In genomic region chr1:118963456-118964430, GRCh38 we compare ENCODE assay signal across 12 cellular contexts. TPM values are rescaled to one million over a fixed set of nuclear protein-coding genes. Genes with fewer than 3 reads are reported as not detected.
DNase-seq lines count a peak whose midpoint lies in the region; ATAC-seq and TF ChIP-seq lines count a peak whose summit lies in the region.
"Had no signal": no experiment of that assay in that cellular context is flagged by ENCODE, and none has a peak within 500 bp of the region (broad histone marks: within the 10 kb centered on the region; RNA-seq: fewer than 3 reads in every experiment).

No MANE protein-coding gene starts in this region.

- no peaks in the 10 kb centered on the region for H3K9me3 ChIP-seq in mammary epithelial cell (replicated peaks; ENCODE audit: insufficient read depth, low read length)
- H3K9me3 ChIP-seq in liver (ENCODE audit: control insufficient read depth in 4 of 4, low read length in 3 of 4): no peaks in the 10 kb centered on the region
- no peaks in the 10 kb centered on the region for H3K9me3 ChIP-seq in T-helper 17 cell (ENCODE audit: control insufficient read depth, low read length, poor library complexity, severe bottlenecking)

- 83% methylated on average over 3 of the region's 3 CpGs for WGBS in mammary epithelial cell (ENCODE audit: low coverage, missing lambda C conversion rate)
- 31% methylated on average over 3 of the region's 3 CpGs for WGBS in liver

- no TSS peak for BruUV-seq in mammary epithelial cell (replicated peaks; lab: Mats Ljungman, UMichigan)

- no peak overlapping the region for H3K27ac ChIP-seq in KMS-11
- H3K27ac ChIP-seq in mammary epithelial cell (ENCODE audit: insufficient read depth, low read depth, low read length): no peak overlapping the region
- peak overlapping the region; percentile 89 to 92 for H3K27ac ChIP-seq in liver (ENCODE audit: low read depth in 1 of 2, low read length in 2 of 2)

- no peak for ATAC-seq in stimulated activated naive CD8-positive, alpha-beta T cell treated with anti-CD3 and anti-CD28 coated beads, Interleukin-15, amount 100 ng/mL, for 72 hours
- ATAC-seq in GM18511 (IDR thresholded peaks at IDR 0.05; ENCODE audit: unreplicated experiment) (no peak), T-helper 17 cell (no peak)
- ATAC-seq: Panc1 had no signal

- CTCF ChIA-PET in mammary epithelial cell (lab: Charles Lee; ENCODE audit: low non-redundant PET): no interaction called here

- H3K9me3 Mint-ChIP-seq in stimulated activated naive CD8-positive, alpha-beta T cell treated with anti-CD3 and anti-CD28 coated beads, Interleukin-15, amount 100 ng/mL, for 72 hours: peaks cover 3 to 21% of the 10 kb centered on the region in 2 donors

- H3K4me3 Mint-ChIP-seq in stimulated activated naive CD8-positive, alpha-beta T cell treated with anti-CD3 and anti-CD28 coated beads, Interleukin-15, amount 100 ng/mL, for 72 hours: no peak overlapping the region
- no peak overlapping the region for H3K4me3 Mint-ChIP-seq in T-helper 17 cell
- H3K4me3 Mint-ChIP-seq: activated naive CD8-positive, alpha-beta T cell; CD4-positive, alpha-beta memory T cell had no signal

- H3K4me1 ChIP-seq in KMS-11 (ENCODE audit: low read depth, poor library complexity, severe bottlenecking) (peaks cover 59% of the 10 kb centered on the region), mammary epithelial cell (ENCODE audit: insufficient read depth, low read length) (peaks cover 3% of the 10 kb centered on the region), liver (ENCODE audit: control insufficient read depth in 4 of 4, insufficient read depth in 4 of 4, low read length in 3 of 4) (peaks cover 14 to 56% (median 41%) of the 10 kb centered on the region in 4 donors)

- H3K27me3 ChIP-seq in KMS-11 (ENCODE audit: insufficient read depth, low read depth) (no peaks in the 10 kb centered on the region), mammary epithelial cell (ENCODE audit: insufficient read depth, low read length) (no peaks in the 10 kb centered on the region), liver (ENCODE audit: control insufficient read depth in 4 of 4, insufficient read depth in 4 of 4, low read length in 3 of 4) (no peaks in the 10 kb centered on the region)

- dilution Hi-C loops in mammary epithelial cell (cut with HindIII; ENCODE audit: low sequenced_read_pairs): no loop called here

- H3K27ac Mint-ChIP-seq in stimulated activated naive CD8-positive, alpha-beta T cell treated with anti-CD3 and anti-CD28 coated beads, Interleukin-15, amount 100 ng/mL, for 72 hours: no peak overlapping the region
- no peak overlapping the region for H3K27ac Mint-ChIP-seq in T-helper 17 cell
- H3K27ac Mint-ChIP-seq: activated naive CD8-positive, alpha-beta T cell; CD4-positive, alpha-beta memory T cell had no signal

- no peaks in the 10 kb centered on the region for H3K79me2 ChIP-seq in KMS-11 (ENCODE audit: insufficient read depth, low read depth)
- no peaks in the 10 kb centered on the region for H3K79me2 ChIP-seq in mammary epithelial cell (ENCODE audit: insufficient read depth, low read length)

- H3K4me1 Mint-ChIP-seq in stimulated activated naive CD8-positive, alpha-beta T cell treated with anti-CD3 and anti-CD28 coated beads, Interleukin-15, amount 100 ng/mL, for 72 hours: no peaks in the 10 kb centered on the region
- H3K4me1 Mint-ChIP-seq in T-helper 17 cell: no peaks in the 10 kb centered on the region
- H3K4me1 Mint-ChIP-seq: CD4-positive, alpha-beta memory T cell had no signal

- no peaks in the 10 kb centered on the region for H3K36me3 ChIP-seq in KMS-11 (ENCODE audit: insufficient read depth)
- H3K36me3 ChIP-seq in mammary epithelial cell (ENCODE audit: insufficient read depth, low read length): no peaks in the 10 kb centered on the region
- H3K36me3 ChIP-seq in liver (ENCODE audit: control insufficient read depth in 4 of 4, insufficient read depth in 3 of 4, low read depth in 1 of 4, low read length in 3 of 4): no peaks in the 10 kb centered on the region

- H3K4me2 ChIP-seq in KMS-11 (0 out of 2 replicates have a peak overlapping the region, but pooled peaks have one; percentile 17), mammary epithelial cell (ENCODE audit: insufficient read depth, low read depth, low read length) (no peak overlapping the region)

- H3K9ac ChIP-seq in KMS-11: no peak overlapping the region
- no peak overlapping the region for H3K9ac ChIP-seq in mammary epithelial cell (ENCODE audit: insufficient read depth, low read length)
- peak overlapping the region in 1 of 2 donors; percentile 61 for H3K9ac ChIP-seq in liver (ENCODE audit: low read depth in 1 of 2, low read length in 2 of 2)

- in situ Hi-C loops in mammary epithelial cell (cut with MboI; ENCODE audit: low sequenced_read_pairs in 2 of 2): no loop called here

- no peak for TF ChIP-seq CTCF in AG09309 (IDR thresholded peaks at IDR 0.05; ENCODE audit: control insufficient read depth, insufficient read depth, low read depth, low read length, missing control alignments)
- no peak for TF ChIP-seq CTCF in KMS-11 (conservative IDR thresholded peaks at IDR 0.05; ENCODE audit: low read depth, low read length)
- no peak for TF ChIP-seq CTCF in mammary epithelial cell (conservative IDR thresholded peaks at IDR 0.05 in 1 of 2, IDR thresholded peaks at IDR 0.05 in 1 of 2; ENCODE audit: extremely low read depth in 1 of 2, insufficient read depth in 1 of 2, low read depth in 1 of 2, low read length in 2 of 2)
- TF ChIP-seq CTCF in liver (IDR thresholded peaks at IDR 0.05; ENCODE audit: low read depth, low read length, missing input control): no peak

- H3K4me3 ChIP-seq in AG09309 (ENCODE audit: control insufficient read depth, low read depth, low read length) (no peak overlapping the region), KMS-11 (IDR thresholded peaks at IDR 0.05; ENCODE audit: insufficient read depth, low read depth, low read length) (no peak overlapping the region), mammary epithelial cell (replicated peaks in 1 of 3; ENCODE audit: insufficient read depth in 1 of 3, low read depth in 2 of 3, low read length in 3 of 3) (no peak overlapping the region), liver (ENCODE audit: low read depth in 1 of 3, low read length in 3 of 3) (no peak overlapping the region)

- DNase-seq in AG09309 (ENCODE audit: low read depth): peak; percentile 90
- peak; percentile 39 for DNase-seq in mammary epithelial cell
- no peak for DNase-seq in stimulated activated naive CD8-positive, alpha-beta T cell treated with anti-CD3 and anti-CD28 coated beads, Interleukin-15, amount 100 ng/mL, for 72 hours
- DNase-seq in T-helper 17 cell: no peak
- no peak for DNase-seq in SHP77 treated with DMSO at 0.1 percent for 48 hours (lab: John Stamatoyannopoulos, UW)
- DNase-seq: CD4-positive, alpha-beta memory T cell; NCI-H1048 had no signal

- H3K36me3 Mint-ChIP-seq in T-helper 17 cell (ENCODE audit: low read depth): no peaks in the 10 kb centered on the region
- H3K36me3 Mint-ChIP-seq: activated naive CD8-positive, alpha-beta T cell; CD4-positive, alpha-beta memory T cell had no signal

- no peak overlapping the region; the same call in 1 of the 2 replicates for H2AFZ ChIP-seq in KMS-11 (ENCODE audit: low read depth)
- H2AFZ ChIP-seq in mammary epithelial cell (ENCODE audit: low read depth, low read length): peak overlapping the region; percentile 52

- peaks cover 15% of the 10 kb centered on the region for H3K27me3 Mint-ChIP-seq in stimulated activated naive CD8-positive, alpha-beta T cell treated with anti-CD3 and anti-CD28 coated beads, Interleukin-15, amount 100 ng/mL, for 72 hours
- peaks cover 10% of the 10 kb centered on the region for H3K27me3 Mint-ChIP-seq in T-helper 17 cell

- H4K20me1 ChIP-seq in KMS-11 (ENCODE audit: insufficient read depth): no peaks in the 10 kb centered on the region
- no peaks in the 10 kb centered on the region for H4K20me1 ChIP-seq in mammary epithelial cell (ENCODE audit: insufficient read depth, low read length)

- intact Hi-C loops in mammary epithelial cell (cut with micrococcal nuclease): no loop called here

- peak; percentile 58 to 62 for TF ChIP-seq RAD21 in liver (IDR thresholded peaks at IDR 0.05)

TF ChIP-seq in liver, 16 proteins besides CTCF, POLR2A, EP300 and RAD21 (continues in another document):
- TF ChIP-seq YY1 (IDR thresholded peaks at IDR 0.05): peak; percentile 92
- TF ChIP-seq GABPA (IDR thresholded peaks at IDR 0.05 in 1 of 2, conservative IDR thresholded peaks at IDR 0.05 in 1 of 2): peak in 1 of 2 donors; percentile 58
- peak; percentile 81 for TF ChIP-seq REST (IDR thresholded peaks at IDR 0.05)
- no peak for TF ChIP-seq TAF1 (conservative IDR thresholded peaks at IDR 0.05)
- TF ChIP-seq FOXA2 (IDR thresholded peaks at IDR 0.05): peak; percentile 96
- TF ChIP-seq ATF3 (IDR thresholded peaks at IDR 0.05): peak; percentile 99

RNA-seq across cellular contexts. Expression of gene TBX15, which starts 24.4 kb away (rescaled TPM):
- total RNA-seq in mammary epithelial cell (under 1 TPM in 1 of 2 donors, not detected in 1; 0.17 TPM), liver (1 to 10 TPM in 1 of 2 donors, under 1 TPM in 1; 0.09 to 1.9 TPM), T-helper 17 cell (not detected)
- polyA plus RNA-seq in mammary epithelial cell (0.01 TPM), liver (10 to 100 TPM in 1 of 2 donors, 1 to 10 TPM in 1; 5.0 to 15.5 TPM)
- 2.3 TPM for polyA minus RNA-seq in mammary epithelial cell
- total RNA-seq: CD4-positive, alpha-beta memory T cell had no signal

Comparison
In these comparisons a context has a peak if more than half of its experiments do, and no peak if none do; other contexts are left out.
1. DNase-seq: peak in AG09309 (single experiment) and mammary epithelial cell (single experiment); none in stimulated activated naive CD8-positive, alpha-beta T cell treated with anti-CD3 and anti-CD28 coated beads, Interleukin-15, amount 100 ng/mL, for 72 hours (0 of 2), T-helper 17 cell (0 of 3) and SHP77 treated with DMSO at 0.1 percent for 48 hours (single experiment).
2. H3K27ac ChIP-seq: peak in liver (2 of 2); none in KMS-11 (single experiment) and mammary epithelial cell (single experiment).